In genomic region chr20:17646901-17647301, GRCh38 we compare ENCODE assay signal across 9 cellular contexts. TPM values are rescaled to one million over a fixed set of nuclear protein-coding genes. Genes with fewer than 3 reads are reported as not detected.
DNase-seq lines count a peak whose midpoint lies in the region; ATAC-seq and TF ChIP-seq lines count a peak whose summit lies in the region.
"Had no signal": no experiment of that assay in that cellular context is flagged by ENCODE, and none has a peak within 500 bp of the region (broad histone marks: within the 10 kb centered on the region; RNA-seq: fewer than 3 reads in every experiment).

No MANE protein-coding gene starts in this region.

- H3K9me3 ChIP-seq in endodermal cell (ENCODE audit: control insufficient read depth, low read length): no peaks in the 10 kb centered on the region

- peak overlapping the region; percentile 83 for H3K27ac Mint-ChIP-seq in endodermal cell

- no peak for DNase-seq in HL-60 (ENCODE audit: low read depth in 1 of 2, low spot score in 1 of 2)
- peak; percentile 56 for DNase-seq in NCI-H510A (lab: John Stamatoyannopoulos, UW)
- no peak for DNase-seq in endodermal cell
- peak; percentile 37 for DNase-seq in sciatic nerve (ENCODE audit: low spot score)
- DNase-seq in activated naive CD4-positive, alpha-beta T cell treated with anti-CD3 and anti-CD28 coated beads, Interleukin-2, amount 50 U/mL, for 16 hours: no peak
- DNase-seq: activated naive CD4-positive, alpha-beta T cell treated with Interleukin-2 at 50 U/mL for 16 hours had no signal

- intact Hi-C loops in sciatic nerve (cut with DNase I): no loop called here

- peaks cover 73% of the 10 kb centered on the region for H3K36me3 ChIP-seq in endodermal cell (ENCODE audit: control insufficient read depth, insufficient read depth, low read length)

- no peak overlapping the region for H3K4me3 Mint-ChIP-seq in endodermal cell

- TF ChIP-seq POLR2A in GM18505 (IDR thresholded peaks at IDR 0.05; ENCODE audit: borderline replicate concordance, extremely low read depth, insufficient read depth, insufficient read length): no peak

- H3K4me3 ChIP-seq in HL-60 (replicated peaks; ENCODE audit: insufficient read depth, low read length) (no peak overlapping the region), endodermal cell (ENCODE audit: low read length) (no peak overlapping the region)
- H3K4me3 ChIP-seq: coronary artery had no signal

- 83 to 84% methylated on average over 3 to 6 of the region's 6 CpGs for whole genome bisulfite sequencing in endodermal cell (ENCODE audit: insufficient coverage in 1 of 2, insufficient read length in 1 of 2), 2 experiments

- H3K4me1 Mint-ChIP-seq in endodermal cell: peaks cover 21% of the 10 kb centered on the region

- no peak overlapping the region for H3K9ac ChIP-seq in endodermal cell (ENCODE audit: extremely low read depth, low read length, poor library complexity, severe bottlenecking)

- ATAC-seq in sciatic nerve: no peak
- no peak for ATAC-seq in GM18505 (IDR thresholded peaks at IDR 0.05; ENCODE audit: unreplicated experiment)
- ATAC-seq in GM19351 (IDR thresholded peaks at IDR 0.05; ENCODE audit: unreplicated experiment): no peak

- H3K9me3 Mint-ChIP-seq in endodermal cell: no peaks in the 10 kb centered on the region

- no peaks in the 10 kb centered on the region for H3K27me3 Mint-ChIP-seq in endodermal cell (ENCODE audit: insufficient read depth)

- H3K36me3 Mint-ChIP-seq in endodermal cell (ENCODE audit: low read depth): peaks cover 10% of the 10 kb centered on the region

- no peak for TF ChIP-seq CTCF in HL-60 (IDR thresholded peaks at IDR 0.05; ENCODE audit: insufficient read depth, low read length)
- TF ChIP-seq CTCF in endodermal cell (conservative IDR thresholded peaks at IDR 0.05): no peak

- peaks cover 40% of the 10 kb centered on the region for H3K4me1 ChIP-seq in endodermal cell (ENCODE audit: control insufficient read depth, insufficient read depth, low read length)

- H3K27ac ChIP-seq in HL-60 (replicated peaks): peak overlapping the region; percentile 90
- no peak overlapping the region for H3K27ac ChIP-seq in endodermal cell (ENCODE audit: low read depth, low read length)
- H3K27ac ChIP-seq: coronary artery had no signal

- H3K27me3 ChIP-seq in HL-60 (ENCODE audit: insufficient read depth, poor library complexity, severe bottlenecking) (no peaks in the 10 kb centered on the region), endodermal cell (ENCODE audit: control insufficient read depth, insufficient read depth, low read length, poor library complexity, severe bottlenecking) (no peaks in the 10 kb centered on the region)

RNA-seq across cellular contexts. Expression of gene RRBP1, which starts 35.1 kb away (rescaled TPM):
- 100 to 1,000 TPM; 191 to 212 TPM for total RNA-seq in endodermal cell
- 54.2 TPM for polyA plus RNA-seq in endodermal cell (2013, experiment 1 of 2)
- polyA plus RNA-seq in endodermal cell (2013, experiment 2 of 2): 58.4 TPM
- total RNA-seq in sciatic nerve: 163 TPM

RNA-seq across cellular contexts. Expression of gene BANF2, which starts 52.9 kb away (rescaled TPM):
- total RNA-seq in endodermal cell (not detected), sciatic nerve (not detected)
- not detected for polyA plus RNA-seq in endodermal cell (2013, experiment 1 of 2)
- polyA plus RNA-seq in endodermal cell (2013, experiment 2 of 2): not detected

Comparison
In these comparisons a context has a peak if more than half of its experiments do, and no peak if none do; other contexts are left out.
1. DNase-seq: peak in NCI-H510A (single experiment) and sciatic nerve (single experiment); none in HL-60 (0 of 2), endodermal cell (single experiment) and activated naive CD4-positive, alpha-beta T cell treated with anti-CD3 and anti-CD28 coated beads, Interleukin-2, amount 50 U/mL, for 16 hours (single experiment).